ENCODE assay signal across 1 cellular context in the genomic region with DNA sequence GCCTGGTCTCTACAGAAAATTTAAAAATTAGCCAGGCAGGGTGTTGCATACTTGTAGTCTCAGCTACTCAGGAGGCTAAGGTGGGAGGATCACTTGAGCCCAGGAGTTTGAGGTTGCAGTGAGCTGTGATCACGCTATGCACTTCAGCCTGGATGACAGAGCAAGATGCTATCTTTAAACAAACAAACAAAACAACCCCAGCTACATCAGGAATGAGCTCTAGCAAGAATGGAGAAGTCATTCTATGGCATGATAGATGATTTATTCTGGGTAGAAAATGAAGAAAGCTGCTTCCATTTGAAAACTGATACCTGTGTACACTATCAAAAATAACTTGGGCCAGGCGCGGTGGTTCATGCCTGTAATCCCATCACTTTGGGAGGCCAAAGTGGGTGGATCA.
A peak's percentile ranks its signal among the peaks of the same experiment; 100 is the strongest.
TF ChIP-seq lines count a peak whose summit lies in the region.

No MANE protein-coding gene starts in this region.

TF ChIP-seq in K562, 482 proteins besides CTCF, POLR2A, EP300 and RAD21:
- no peak for TF ChIP-seq SMC3 (conservative IDR thresholded peaks at IDR 0.05; ENCODE audit: insufficient read depth, low read depth, low read length)
- TF ChIP-seq RAD51 (IDR thresholded peaks at IDR 0.05; ENCODE audit: borderline replicate concordance, low read depth) = no peak
- TF ChIP-seq HDAC3 (IDR thresholded peaks at IDR 0.05; ENCODE audit: borderline replicate concordance, partially characterized antibody) = no peak
- no peak for TF ChIP-seq ZBTB5 (IDR thresholded peaks at IDR 0.05)
- TF ChIP-seq THAP7 (CRISPR knock-in tag; IDR thresholded peaks at IDR 0.05) = no peak
- TF ChIP-seq ZFP91 (CRISPR knock-in tag; IDR thresholded peaks at IDR 0.05) = no peak
- TF ChIP-seq KLF16 (IDR thresholded peaks at IDR 0.05) = no peak
- TF ChIP-seq ZNF639 (CRISPR knock-in tag; conservative IDR thresholded peaks at IDR 0.05 in 1 of 2, IDR thresholded peaks at IDR 0.05 in 1 of 2) = no peak
- no peak for TF ChIP-seq BRF2 (IDR thresholded peaks at IDR 0.05; ENCODE audit: borderline replicate concordance, insufficient read depth, insufficient read length)
- TF ChIP-seq CREBBP (IDR thresholded peaks at IDR 0.05; ENCODE audit: low read depth, low read length) = no peak
- TF ChIP-seq PHB (CRISPR knock-in tag; IDR thresholded peaks at IDR 0.05) = no peak
- TF ChIP-seq SMARCA4 (IDR thresholded peaks at IDR 0.05) = no peak
- peak; percentile 26; the same call in 1 of the 2 replicates for TF ChIP-seq NFE2 (IDR thresholded peaks at IDR 0.05; ENCODE audit: low read depth)
- no peak for TF ChIP-seq BRD4 (IDR thresholded peaks at IDR 0.05)
- TF ChIP-seq MEIS2 (IDR thresholded peaks at IDR 0.05; ENCODE audit: partially characterized antibody) = peak; percentile 41
- TF ChIP-seq ARID3A (IDR thresholded peaks at IDR 0.05; ENCODE audit: borderline replicate concordance, low read depth, low read length) = no peak
